7 cellular contexts compared by ENCODE assay signal in genomic region chr11:66543263-66544107, GRCh38. TPM values are rescaled to one million over a fixed set of nuclear protein-coding genes. Genes with fewer than 3 reads are reported as not detected.
DNase-seq lines count a peak whose midpoint lies in the region; ATAC-seq and TF ChIP-seq lines count a peak whose summit lies in the region.
"Had no signal": no experiment of that assay in that cellular context is flagged by ENCODE, and none has a peak within 500 bp of the region (broad histone marks: within the 10 kb centered on the region; RNA-seq: fewer than 3 reads in every experiment).

No MANE protein-coding gene starts in this region.

- peaks cover 15% of the 10 kb centered on the region for H3K36me3 Mint-ChIP-seq in T-helper 1 cell treated with Interleukin-12 subunit alpha and Interleukin-12 subunit beta and Interleukin-4 antibody, amounts not matched to agents 30 μg/mL and 1 μg/mL, for 36 hours (ENCODE audit: low read depth)

- DNase-seq in DND-41 (peak; percentile 82), dorsolateral prefrontal cortex (peak in 6 of 10 donors; percentile 30 to 61 (median 52)), sigmoid colon (no peak), SKM-1 treated with dmso at 0.1 percent for 144 hours (lab: John Stamatoyannopoulos, UW; ENCODE audit: unreplicated experiment) (no peak)

- H3K4me1 ChIP-seq in DND-41 (ENCODE audit: insufficient read depth, low read length), result peaks cover 32% of the 10 kb centered on the region
- peaks cover 0 to 36% (median 27%) of the 10 kb centered on the region in 4 donors for H3K4me1 ChIP-seq in sigmoid colon

- TF ChIP-seq POLR2A in sigmoid colon (IDR thresholded peaks at IDR 0.05), result no peak

- WGBS in sigmoid colon, 2 donors, result 35 to 87% methylated on average over 26 of the region's 26 CpGs

- H3K9me3 ChIP-seq in DND-41 (ENCODE audit: insufficient read depth, low read length, severe bottlenecking), result no peaks in the 10 kb centered on the region
- no peaks in the 10 kb centered on the region for H3K9me3 ChIP-seq in sigmoid colon
- H3K9me3 ChIP-seq: tibial artery had no signal

- no peaks in the 10 kb centered on the region for H3K27me3 ChIP-seq in DND-41 (ENCODE audit: insufficient read depth, low read length, poor library complexity)
- no peaks in the 10 kb centered on the region for H3K27me3 ChIP-seq in dorsolateral prefrontal cortex
- H3K27me3 ChIP-seq in sigmoid colon, result no peaks in the 10 kb centered on the region
- H3K27me3 ChIP-seq: tibial artery had no signal

- H2AFZ ChIP-seq in DND-41 (ENCODE audit: low read depth, low read length), result peak overlapping the region; percentile 15; the same call in 1 of the 2 replicates

- intact Hi-C loops in dorsolateral prefrontal cortex (cut with DNase I) (no loop called here), sigmoid colon (cut with DNase I) (no loop called here)

- H3K36me3 ChIP-seq in DND-41 (ENCODE audit: insufficient read depth, low read length), result peaks cover 36% of the 10 kb centered on the region
- H3K36me3 ChIP-seq in sigmoid colon, result peaks cover 0 to 34% (median 9%) of the 10 kb centered on the region in 4 donors

- peaks cover 22% of the 10 kb centered on the region for H3K4me1 Mint-ChIP-seq in T-helper 1 cell treated with Interleukin-12 subunit alpha and Interleukin-12 subunit beta and Interleukin-4 antibody, amounts not matched to agents 30 μg/mL and 1 μg/mL, for 36 hours (ENCODE audit: low read depth)

- no peaks in the 10 kb centered on the region for H4K20me1 ChIP-seq in DND-41 (ENCODE audit: insufficient read depth, low read length)

- peak overlapping the region; percentile 73 for H3K27ac Mint-ChIP-seq in T-helper 1 cell treated with Interleukin-12 subunit alpha and Interleukin-12 subunit beta and Interleukin-4 antibody, amounts not matched to agents 30 μg/mL and 1 μg/mL, for 36 hours

- H3K27ac ChIP-seq in DND-41 (ENCODE audit: low read length), result peak overlapping the region; percentile 81
- H3K27ac ChIP-seq in dorsolateral prefrontal cortex, result peak overlapping the region in 47 of 59 donors; percentile 4 to 80 (median 52)
- H3K27ac ChIP-seq in skin epidermis, result peak overlapping the region in 18 of 21 experiments; percentile 5 to 90 (median 56)
- no peak overlapping the region for H3K27ac ChIP-seq in sigmoid colon
- H3K27ac ChIP-seq: tibial artery had no signal

- no peaks in the 10 kb centered on the region for H3K9me3 Mint-ChIP-seq in T-helper 1 cell treated with Interleukin-12 subunit alpha and Interleukin-12 subunit beta and Interleukin-4 antibody, amounts not matched to agents 30 μg/mL and 1 μg/mL, for 36 hours

- peak overlapping the region; percentile 77 for H3K4me2 ChIP-seq in DND-41 (ENCODE audit: insufficient read depth, low read length)

- peaks cover 8% of the 10 kb centered on the region for H3K79me2 ChIP-seq in DND-41 (ENCODE audit: insufficient read depth, low read length)

- peak; percentile 69 for TF ChIP-seq CTCF in DND-41 (IDR thresholded peaks at IDR 0.05; ENCODE audit: borderline replicate concordance, extremely low read depth, low read length, poor library complexity, severe bottlenecking)
- TF ChIP-seq CTCF in dorsolateral prefrontal cortex (IDR thresholded peaks at IDR 0.05 in 54 of 56, conservative IDR thresholded peaks at IDR 0.05 in 2 of 56; ENCODE audit: low read depth in 1 of 56, partially characterized antibody in 56 of 56), result peak in 33 of 56 donors; percentile 6 to 49 (median 27)
- TF ChIP-seq CTCF in sigmoid colon (IDR thresholded peaks at IDR 0.05), result peak in 1 of 4 experiments; percentile 27

- H3K4me3 ChIP-seq in DND-41 (ENCODE audit: low read depth in 1 of 2, low read length in 2 of 2), result peak overlapping the region in 1 of 2 experiments; percentile 90; a peak in 2 of 4 replicates
- peak overlapping the region in 37 of 59 donors; percentile 0 to 41 (median 24) for H3K4me3 ChIP-seq in dorsolateral prefrontal cortex
- peak overlapping the region in 1 of 7 experiments; percentile 8 for H3K4me3 ChIP-seq in skin epidermis
- H3K4me3 ChIP-seq in sigmoid colon, result no peak overlapping the region
- H3K4me3 ChIP-seq: tibial artery had no signal

- ATAC-seq in DND-41 (ENCODE audit: insufficient read depth, low read depth), result peak; percentile 76

- peak overlapping the region; percentile 73 for H3K4me3 Mint-ChIP-seq in T-helper 1 cell treated with Interleukin-12 subunit alpha and Interleukin-12 subunit beta and Interleukin-4 antibody, amounts not matched to agents 30 μg/mL and 1 μg/mL, for 36 hours

- TF ChIP-seq EP300 in sigmoid colon (IDR thresholded peaks at IDR 0.05), result no peak

- H3K27me3 Mint-ChIP-seq in T-helper 1 cell treated with Interleukin-12 subunit alpha and Interleukin-12 subunit beta and Interleukin-4 antibody, amounts not matched to agents 30 μg/mL and 1 μg/mL, for 36 hours (ENCODE audit: low read depth), result peaks cover 2% of the 10 kb centered on the region

- peak overlapping the region; percentile 91 for H3K9ac ChIP-seq in DND-41 (ENCODE audit: low read depth, low read length)

RNA-seq across cellular contexts. Expression of gene ZDHHC24, which starts 2.4 kb away (rescaled TPM):
- total RNA-seq in dorsolateral prefrontal cortex (10 to 100 TPM in 118 of 120 experiments, 1 to 10 TPM in 2; 9.6 to 20.9 (median 14.9) TPM), sigmoid colon (10 to 100 TPM in 1 of 4 donors, 1 to 10 TPM in 3; 6.8 to 12.2 (median 7.4) TPM)
- 1 to 10 TPM; 1.8 to 8.7 (median 1.8) TPM for polyA plus RNA-seq in sigmoid colon

RNA-seq across cellular contexts. Expression of gene ACTN3, which starts 3.2 kb away (rescaled TPM):
- 1 to 10 TPM in 1 of 120 experiments, under 1 TPM in 29, not detected in 90; 0.13 to 1.1 (median 0.26) TPM for total RNA-seq in dorsolateral prefrontal cortex
- total RNA-seq in sigmoid colon, result under 1 TPM in 1 of 4 donors, not detected in 3; under 0.01 TPM
- not detected for polyA plus RNA-seq in sigmoid colon

RNA-seq across cellular contexts. Expression of gene CTSF, which starts 24.9 kb away (rescaled TPM):
- 100 to 1,000 TPM; 112 to 186 (median 141) TPM for total RNA-seq in dorsolateral prefrontal cortex
- total RNA-seq in sigmoid colon, result 100 to 1,000 TPM; 121 to 170 (median 139) TPM
- 10 to 100 TPM in 2 of 3 donors, 1 to 10 TPM in 1; 3.5 to 16.5 (median 12.6) TPM for polyA plus RNA-seq in sigmoid colon

RNA-seq across cellular contexts. Expression of gene BBS1, which starts 33.0 kb away (rescaled TPM):
- total RNA-seq in dorsolateral prefrontal cortex (100 to 1,000 TPM in 39 of 120 experiments, 10 to 100 TPM in 81; 53.4 to 137 (median 93.2) TPM), sigmoid colon (10 to 100 TPM; 50.2 to 91.4 (median 57.8) TPM)
- polyA plus RNA-seq in sigmoid colon, result 10 to 100 TPM in 1 of 3 donors, 1 to 10 TPM in 2; 7.8 to 19.0 (median 9.0) TPM

RNA-seq across cellular contexts. Expression of gene CCDC87, which starts 49.4 kb away (rescaled TPM):
- total RNA-seq in dorsolateral prefrontal cortex (1 to 10 TPM in 85 of 120 experiments, under 1 TPM in 35; 0.26 to 2.4 (median 1.2) TPM), sigmoid colon (under 1 TPM in 3 of 4 donors, not detected in 1; 0.14 to 0.71 (median 0.16) TPM)
- under 1 TPM in 1 of 3 donors, not detected in 2; 0.28 TPM for polyA plus RNA-seq in sigmoid colon

Comparison
In these comparisons a context has a peak if more than half of its experiments do, and no peak if none do; other contexts are left out.
1. DNase-seq: peak in DND-41 (single experiment) and dorsolateral prefrontal cortex (6 of 10); none in sigmoid colon (single experiment) and SKM-1 treated with dmso at 0.1 percent for 144 hours (single experiment).
2. H3K27ac ChIP-seq: peak in DND-41 (single experiment), dorsolateral prefrontal cortex (47 of 59) and skin epidermis (18 of 21); none in sigmoid colon (0 of 4).
3. H3K4me3 ChIP-seq: peak in dorsolateral prefrontal cortex (37 of 59); none in sigmoid colon (0 of 4).